ENCODE assay signal across 31 cellular contexts in genomic region chr1:177706977-177707376, GRCh38.
"Had no signal": no experiment of that assay in that cellular context is flagged by ENCODE, and none has a peak within 500 bp of the region (broad histone marks: within the 10 kb centered on the region; RNA-seq: fewer than 3 reads in every experiment).

No MANE protein-coding gene starts in this region.

- H3K36me3 ChIP-seq: SJCRH30 had no signal

- H3K9me3 ChIP-seq: SJCRH30 had no signal

- H3K9ac ChIP-seq: KMS-11 had no signal

- H3K4me3 ChIP-seq: PC-9, SJCRH30, SK-N-MC had no signal

- H3K4me1 ChIP-seq: SJCRH30 had no signal

- ATAC-seq: Panc1, Right ventricle myocardium inferior, SK-N-SH treated with all-trans-retinoic acid at 6 μM for 48 hours had no signal

- H3K27me3 ChIP-seq: SJCRH30 had no signal

- DNase-seq: Karpas-422, MM.1S, MV-4-11, NCI-H1092, NCI-H1105, NCI-H1417 treated with DMSO at 0.1 percent for 48 hours, NCI-H1436 treated with DMSO at 0.1 percent for 48 hours, NCI-H1694 treated with DMSO at 0.1 percent for 48 hours, NCI-H187 treated with DMSO at 0.1 percent for 48 hours, NCI-H2029, NCI-H2081, NCI-H2171 treated with DMSO at 0.1 percent for 48 hours, NCI-H226, NCI-H446 treated with DMSO at 0.1 percent for 48 hours, NCI-H510A, NCI-H524, NCI-H526, NCI-H69, NCI-H748 treated with DMSO at 0.1 percent for 48 hours, NCI-H82, PC-9, SHP77, SIG-M5, SJCRH30 had no signal

- FAIRE-seq: RCC 7860 had no signal

- H2AFZ ChIP-seq: PC-9 had no signal

- H3K4me2 ChIP-seq: KMS-11, PC-9 had no signal

- H3K27ac ChIP-seq: KMS-11, PC-9, RWPE1, SJCRH30, SK-N-MC had no signal
